In the genomic region with DNA sequence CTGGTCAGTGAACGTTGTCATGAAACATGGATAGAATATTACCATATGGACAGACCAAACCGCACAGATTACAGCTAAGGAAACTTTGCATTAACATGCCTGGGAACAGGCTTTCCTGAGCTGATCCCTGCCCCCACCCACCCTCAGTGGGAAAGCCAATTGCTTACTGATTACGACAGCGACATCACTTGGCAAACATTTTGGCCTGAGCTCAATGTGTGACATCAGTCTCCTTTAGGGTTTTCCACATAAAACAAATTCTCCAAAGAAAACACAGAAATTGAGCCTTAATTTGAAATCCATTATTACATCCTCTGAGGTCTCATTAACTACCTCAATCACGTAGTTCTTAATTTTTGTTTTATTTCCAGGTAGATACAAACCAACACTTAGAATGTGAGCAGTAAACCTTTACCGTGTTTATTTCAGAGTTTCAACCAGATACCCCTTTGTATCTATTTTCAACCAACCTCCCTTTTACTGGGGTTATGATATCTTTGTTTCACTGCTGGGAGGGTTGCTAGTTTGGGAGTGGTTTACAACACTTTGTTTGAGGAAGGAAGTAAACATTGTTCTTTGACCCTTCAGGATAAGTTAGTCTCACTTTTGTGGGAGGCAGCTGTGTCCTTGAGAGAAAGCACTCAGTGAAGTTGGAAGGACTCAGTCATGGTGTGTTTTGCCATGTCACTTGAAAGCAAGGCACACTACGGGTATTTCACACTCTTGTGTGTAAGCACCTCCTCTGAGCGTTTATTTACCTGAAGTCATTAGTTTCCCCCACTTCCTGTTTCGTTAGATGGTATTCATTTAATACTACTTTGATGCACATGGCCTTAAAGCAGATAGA, we compare ENCODE assay signal across 8 cellular contexts.
DNase-seq lines count a peak whose midpoint lies in the region; ATAC-seq and TF ChIP-seq lines count a peak whose summit lies in the region.

No MANE protein-coding gene starts in this region.

- no TSS peak for BruUV-seq in Panc1 (replicated peaks; lab: Mats Ljungman, UMichigan)

- H3K27me3 ChIP-seq in H9 (ENCODE audit: insufficient read depth, low read length), result no peaks in the 10 kb centered on the region
- no peaks in the 10 kb centered on the region for H3K27me3 ChIP-seq in Panc1 (ENCODE audit: control insufficient read depth, insufficient read depth, low read length)
- no peaks in the 10 kb centered on the region for H3K27me3 ChIP-seq in foreskin keratinocyte

- TF ChIP-seq CTCF in H9 (conservative IDR thresholded peaks at IDR 0.05) (no peak), Panc1 (IDR thresholded peaks at IDR 0.05) (no peak), foreskin keratinocyte (conservative IDR thresholded peaks at IDR 0.05) (no peak), GM20000 (IDR thresholded peaks at IDR 0.05; ENCODE audit: extremely low read depth, missing control alignments) (no peak)

- H3K56ac ChIP-seq in H9 (ENCODE audit: insufficient read length, low read depth, low read length), result no peak overlapping the region

- peak; percentile 47 for DNase-seq in H9
- DNase-seq in Panc1 (ENCODE audit: low read depth, low spot score), result no peak
- no peak for DNase-seq in foreskin keratinocyte
- DNase-seq in putamen (ENCODE audit: low spot score), result peak; percentile 20
- no peak for DNase-seq in NCI-H2171 treated with DMSO at 0.1 percent for 48 hours (lab: John Stamatoyannopoulos, UW)
- DNase-seq in KG1 (lab: John Stamatoyannopoulos, UW), result no peak
- DNase-seq in GM20000 (ENCODE audit: low spot score), result no peak
- DNase-seq in activated CD4-positive, alpha-beta memory T cell treated with anti-CD3 and anti-CD28 coated beads for 36 hours, result no peak

- POLR2A ChIA-PET in Panc1 (lab: Charles Lee), result no interaction called here
- POLR2A ChIA-PET in activated CD4-positive, alpha-beta memory T cell treated with anti-CD3 and anti-CD28 coated beads for 36 hours (lab: Charles Lee), result no interaction called here

- H3K14ac ChIP-seq in H9 (ENCODE audit: insufficient read depth, low read length), result no peak overlapping the region; the same call in 1 of the 2 replicates

- no peaks in the 10 kb centered on the region for H3K9me3 Mint-ChIP-seq in H9
- no peaks in the 10 kb centered on the region for H3K9me3 Mint-ChIP-seq in activated CD4-positive, alpha-beta memory T cell treated with anti-CD3 and anti-CD28 coated beads for 36 hours

- no peaks in the 10 kb centered on the region for H3K9me3 ChIP-seq in H9 (ENCODE audit: control insufficient read depth, low read depth, low read length)
- no peaks in the 10 kb centered on the region for H3K9me3 ChIP-seq in Panc1 (ENCODE audit: control insufficient read depth, insufficient read depth, low read depth, low read length)

- H4K8ac ChIP-seq in H9 (replicated peaks; ENCODE audit: insufficient read length, low read depth, low read length), result no peak overlapping the region

- no peak overlapping the region for H3T11ph ChIP-seq in H9 (ENCODE audit: low read length)

- H3K23ac ChIP-seq in H9 (ENCODE audit: insufficient read length, low read depth, low read length), result no peak overlapping the region

- no peak overlapping the region for H3K4me3 ChIP-seq in Panc1 (ENCODE audit: low read depth in 2 of 2, low read length in 2 of 2)

- H3K4me1 ChIP-seq in H9 (ENCODE audit: insufficient read depth, low read length), result peaks cover 12% of the 10 kb centered on the region; the same call in 1 of the 2 replicates
- no peaks in the 10 kb centered on the region for H3K4me1 ChIP-seq in Panc1 (ENCODE audit: control insufficient read depth, insufficient read depth, low read length)
- peaks cover 3% of the 10 kb centered on the region for H3K4me1 ChIP-seq in foreskin keratinocyte

- no peak overlapping the region for H2BK120ac ChIP-seq in H9 (ENCODE audit: low read depth, low read length, poor library complexity, severe bottlenecking)

- no peak overlapping the region for H2BK12ac ChIP-seq in H9 (ENCODE audit: insufficient read length, low read depth, low read length)

- no peak overlapping the region for H2BK20ac ChIP-seq in H9 (ENCODE audit: low read depth, low read length, poor library complexity, severe bottlenecking)

- peak overlapping the region; percentile 84 to 90 (median 87) for H3K27ac Mint-ChIP-seq in H9
- H3K27ac Mint-ChIP-seq in activated CD4-positive, alpha-beta memory T cell treated with anti-CD3 and anti-CD28 coated beads for 36 hours, result no peak overlapping the region

- H4K5ac ChIP-seq in H9 (ENCODE audit: insufficient read length, low read depth, low read length), result no peak overlapping the region

- H3K9ac ChIP-seq in H9 (ENCODE audit: extremely low read depth, insufficient read length, low read length), result no peak overlapping the region

- no peak overlapping the region for H2AK5ac ChIP-seq in H9 (ENCODE audit: insufficient read length, low read length)

- no peaks in the 10 kb centered on the region for H3K27me3 Mint-ChIP-seq in H9 (ENCODE audit: low read depth)
- no peaks in the 10 kb centered on the region for H3K27me3 Mint-ChIP-seq in activated CD4-positive, alpha-beta memory T cell treated with anti-CD3 and anti-CD28 coated beads for 36 hours

- H3K36me3 ChIP-seq in Panc1 (ENCODE audit: control insufficient read depth, insufficient read depth, low read length), result no peaks in the 10 kb centered on the region

- H4K20me1 ChIP-seq in H9 (ENCODE audit: control insufficient read depth, insufficient read depth, insufficient read length), result no peaks in the 10 kb centered on the region

- no peaks in the 10 kb centered on the region for H3K79me2 ChIP-seq in H9 (ENCODE audit: insufficient read depth, low read length)

- no CpG with 5 or more reads among the region's 9 CpGs for WGBS in H9 (ENCODE audit: extremely low coverage, insufficient read length, low lambda C conversion rate)

- peaks cover 29 to 38% of the 10 kb centered on the region in 2 experiments for H3K4me1 Mint-ChIP-seq in H9
- peaks cover 3% of the 10 kb centered on the region for H3K4me1 Mint-ChIP-seq in activated CD4-positive, alpha-beta memory T cell treated with anti-CD3 and anti-CD28 coated beads for 36 hours (ENCODE audit: low read depth)

- H3K79me1 ChIP-seq in H9 (ENCODE audit: insufficient read depth, low read depth, low read length, poor library complexity, severe bottlenecking), result no peaks in the 10 kb centered on the region

- ATAC-seq in Panc1 (no peak), foreskin keratinocyte (peak; percentile 15)

- H2BK15ac ChIP-seq in H9 (ENCODE audit: low read depth, low read length), result no peak overlapping the region

- no peak overlapping the region for H3K4me3 Mint-ChIP-seq in H9
- no peak overlapping the region for H3K4me3 Mint-ChIP-seq in activated CD4-positive, alpha-beta memory T cell treated with anti-CD3 and anti-CD28 coated beads for 36 hours

- in situ Hi-C loops in Panc1 (cut with HindIII; ENCODE audit: low pct_unique_long_range_greater_than_20kb, low sequenced_read_pairs), result no loop called here

- H3K27ac ChIP-seq in H9 (ENCODE audit: insufficient read length, low read depth, low read length) (peak overlapping the region; percentile 30), Panc1 (ENCODE audit: low read length) (peak overlapping the region; percentile 54; the same call in 1 of the 2 replicates), foreskin keratinocyte (no peak overlapping the region)

- intact Hi-C loops in Panc1 (cut with micrococcal nuclease; ENCODE audit: unreplicated experiment), result no loop called here
- intact Hi-C loops in activated CD4-positive, alpha-beta memory T cell treated with anti-CD3 and anti-CD28 coated beads for 36 hours (cut with micrococcal nuclease), result no loop called here

- H4K91ac ChIP-seq in H9 (ENCODE audit: insufficient read length, low read depth, low read length), result no peak overlapping the region

- no peak overlapping the region for H3K4me2 ChIP-seq in H9 (ENCODE audit: insufficient read depth, insufficient read length, low read length)

- H2AFZ ChIP-seq in H9 (ENCODE audit: low read length), result no peak overlapping the region

- no peak overlapping the region for H2BK5ac ChIP-seq in H9 (ENCODE audit: insufficient read length, low read length)

- no peak overlapping the region; the same call in 1 of the 2 replicates for H3K4ac ChIP-seq in H9 (ENCODE audit: low read depth, low read length)

- CTCF ChIA-PET in Panc1 (lab: Charles Lee), result interaction anchor here (0.6 kb wide), 1 partner anchor 88 kb away, joined by 4 read pairs; no protein-coding TSS in a partner anchor
- CTCF ChIA-PET in activated CD4-positive, alpha-beta memory T cell treated with anti-CD3 and anti-CD28 coated beads for 36 hours (lab: Charles Lee), result no interaction called here

- peak overlapping the region; percentile 5 for H3K18ac ChIP-seq in H9 (ENCODE audit: insufficient read length, low read depth, low read length)

- H3K23me2 ChIP-seq in H9 (ENCODE audit: insufficient read length, low read depth, low read length, poor library complexity, severe bottlenecking), result no peaks in the 10 kb centered on the region

- H3K36me3 Mint-ChIP-seq in H9 (ENCODE audit: insufficient read depth in 1 of 3, low read depth in 3 of 3), result peaks cover 0 to 2% (median 0%) of the 10 kb centered on the region in 3 experiments; a peak in 3 of 7 replicates
- H3K36me3 Mint-ChIP-seq in activated CD4-positive, alpha-beta memory T cell treated with anti-CD3 and anti-CD28 coated beads for 36 hours, result peaks cover 9% of the 10 kb centered on the region

Comparison
In these comparisons a context has a peak if more than half of its experiments do, and no peak if none do; other contexts are left out.
1. DNase-seq: peak in H9 (single experiment) and putamen (single experiment); none in Panc1 (single experiment), foreskin keratinocyte (0 of 2), NCI-H2171 treated with DMSO at 0.1 percent for 48 hours (single experiment), KG1 (single experiment), GM20000 (single experiment) and activated CD4-positive, alpha-beta memory T cell treated with anti-CD3 and anti-CD28 coated beads for 36 hours (single experiment).